In genomic region chr3:9792405-9793160, GRCh38 we compare ENCODE assay signal across 1 cellular context.
TF ChIP-seq lines count a peak whose summit lies in the region.

Gene ARPC4, plus strand, starts transcription at chr3:9793082. Its CDS starts 40 bp downstream, at chr3:9793122.
Gene TADA3, minus strand, starts transcription at chr3:9792473. Its CDS starts 1,007 bp downstream, at chr3:9791466.

TF ChIP-seq in HepG2, 621 proteins besides CTCF, POLR2A, EP300 and RAD21 (continued from another document):
- TF ChIP-seq SNAPC4 (CRISPR knock-in tag; IDR thresholded peaks at IDR 0.05) = no peak
- peak; percentile 22; the same call in 1 of the 2 replicates for TF ChIP-seq CBFB (CRISPR knock-in tag; IDR thresholded peaks at IDR 0.05)
- no peak for TF ChIP-seq ZSCAN30 (CRISPR knock-in tag; IDR thresholded peaks at IDR 0.05)
- peak; percentile 74; the same call in 1 of the 2 replicates for TF ChIP-seq KDM5A (IDR thresholded peaks at IDR 0.05; ENCODE audit: borderline replicate concordance, low read length)
- TF ChIP-seq KLF11 (CRISPR knock-in tag; IDR thresholded peaks at IDR 0.05) = peak; percentile 58; the same call in 1 of the 2 replicates
- TF ChIP-seq XRCC5 (optimal IDR thresholded peaks at IDR 0.05; ENCODE audit: low read length) = peak; percentile 20
- peak; percentile 79 for TF ChIP-seq SAP130 (CRISPR knock-in tag; IDR thresholded peaks at IDR 0.05; ENCODE audit: low read depth)
- TF ChIP-seq ZNF563 (CRISPR knock-in tag; IDR thresholded peaks at IDR 0.05) = peak; percentile 51; the same call in 1 of the 2 replicates
- no peak for TF ChIP-seq ZBTB1 (CRISPR knock-in tag; IDR thresholded peaks at IDR 0.05; ENCODE audit: borderline replicate concordance)
- peak; percentile 15; the same call in 1 of the 2 replicates for TF ChIP-seq ZBTB7A (CRISPR knock-in tag; IDR thresholded peaks at IDR 0.05)
- no peak; the same call in 1 of the 2 replicates for TF ChIP-seq CREB1 (IDR thresholded peaks at IDR 0.05)
- peak; percentile 42 for TF ChIP-seq CREB1 (CRISPR knock-in tag; IDR thresholded peaks at IDR 0.05)
- no peak; the same call in 1 of the 2 replicates for TF ChIP-seq KDM5B (CRISPR knock-in tag; IDR thresholded peaks at IDR 0.05; ENCODE audit: borderline replicate concordance)
- peak; percentile 46; the same call in 1 of the 2 replicates for TF ChIP-seq THAP9 (CRISPR knock-in tag; IDR thresholded peaks at IDR 0.05; ENCODE audit: borderline replicate concordance)
- TF ChIP-seq DMTF1 (CRISPR knock-in tag; IDR thresholded peaks at IDR 0.05) = no peak
- peak; percentile 82 for TF ChIP-seq POLR2G (IDR thresholded peaks at IDR 0.05; ENCODE audit: low read depth, low read length)
- no peak for TF ChIP-seq PAWR (CRISPR knock-in tag; IDR thresholded peaks at IDR 0.05; ENCODE audit: borderline replicate concordance)
- TF ChIP-seq MED1 (CRISPR knock-in tag; IDR thresholded peaks at IDR 0.05) = peak; percentile 50
- TF ChIP-seq GATA4 (IDR thresholded peaks at IDR 0.05; ENCODE audit: borderline replicate concordance, low read depth) = 0 out of 2 replicates have a peak, but pooled peaks have one; percentile 16
- TF ChIP-seq ELF4 (CRISPR knock-in tag; IDR thresholded peaks at IDR 0.05; ENCODE audit: borderline replicate concordance) = peak; percentile 91
- TF ChIP-seq ZNF670 (CRISPR knock-in tag; IDR thresholded peaks at IDR 0.05; ENCODE audit: borderline replicate concordance) = 0 out of 2 replicates have a peak, but pooled peaks have one; percentile 13
- TF ChIP-seq KAT2B (IDR thresholded peaks at IDR 0.05; ENCODE audit: borderline replicate concordance, low read depth, low read length) = no peak
- TF ChIP-seq PLRG1 (conservative IDR thresholded peaks at IDR 0.05) = no peak
- peak; percentile 73 for TF ChIP-seq PAXIP1 (CRISPR knock-in tag; conservative IDR thresholded peaks at IDR 0.05)
- no peak for TF ChIP-seq ZFP36 (IDR thresholded peaks at IDR 0.05; ENCODE audit: borderline replicate concordance, low read depth, low read length, partially characterized antibody)
- peak; percentile 9; the same call in 1 of the 2 replicates for TF ChIP-seq TFE3 (CRISPR knock-in tag; IDR thresholded peaks at IDR 0.05)
- peak; percentile 22; the same call in 1 of the 2 replicates for TF ChIP-seq ERF (CRISPR knock-in tag; IDR thresholded peaks at IDR 0.05)
- TF ChIP-seq PHF21A (CRISPR knock-in tag; IDR thresholded peaks at IDR 0.05) = peak; percentile 55
- peak; percentile 7; the same call in 1 of the 2 replicates for TF ChIP-seq MAFF (IDR thresholded peaks at IDR 0.05; ENCODE audit: low read depth, low read length)
- TF ChIP-seq PCBP1 (IDR thresholded peaks at IDR 0.05; ENCODE audit: borderline replicate concordance, low read depth, low read length) = 0 out of 2 replicates have a peak, but pooled peaks have one; percentile 52
- no peak for TF ChIP-seq RFX5 (IDR thresholded peaks at IDR 0.05; ENCODE audit: low read depth, low read length)
